ENCODE assay signal across 8 cellular contexts in the genomic region with DNA sequence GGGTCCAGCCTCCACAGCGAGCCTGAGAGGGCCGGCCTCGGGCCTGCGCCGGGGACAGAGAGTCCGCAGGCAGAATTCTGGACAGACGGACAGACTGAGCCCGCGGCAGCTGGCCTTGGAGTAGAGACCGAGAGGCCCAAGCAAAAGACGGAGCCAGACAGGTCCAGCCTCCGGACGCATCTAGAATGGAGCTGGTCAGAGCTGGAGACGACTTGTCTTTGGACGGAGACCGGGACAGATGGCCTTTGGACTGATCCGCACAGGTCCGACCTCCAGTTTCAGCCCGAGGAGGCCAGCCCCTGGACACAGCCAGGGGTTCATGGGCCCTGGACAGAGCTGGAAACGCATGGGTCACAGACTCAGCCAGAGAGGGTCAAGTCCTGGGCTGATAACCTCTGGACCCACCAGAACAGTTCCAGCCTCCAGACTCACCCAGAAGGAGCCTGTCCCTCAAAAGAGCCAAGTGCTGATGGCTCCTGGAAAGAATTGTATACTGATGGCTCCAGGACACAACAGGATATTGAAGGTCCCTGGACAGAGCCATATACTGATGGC. TPM values are rescaled to one million over a fixed set of nuclear protein-coding genes. Genes with fewer than 3 reads are reported as not detected.
DNase-seq lines count a peak whose midpoint lies in the region; ATAC-seq and TF ChIP-seq lines count a peak whose summit lies in the region.

No MANE protein-coding gene starts in this region.

- H3K27ac ChIP-seq in adrenal gland: peak overlapping the region; percentile 92 to 97 (median 95)
- H3K27ac ChIP-seq in suprapubic skin: peak overlapping the region; percentile 97

- POLR2A ChIA-PET in AG04449 (lab: Yijun Ruan, JAX): interaction anchor here (1.5 to 1.9 kb wide), 4 partner anchors 27 to 81 kb away, joined by 7 to 10 read pairs (median 8); a partner anchor contains a TSS

- CTCF ChIA-PET in AG04449 (lab: Yijun Ruan, JAX): interaction anchor here (1.5 kb wide), 1 partner anchor 54 kb away, joined by 6 read pairs; no protein-coding TSS in a partner anchor

- DNase-seq in AG04449 (ENCODE audit: low read depth, low spot score): no peak
- DNase-seq in HFF-Myc (ENCODE audit: extremely low read depth, low read depth): no peak
- DNase-seq in adrenal gland: peak in 6 of 7 donors; percentile 53 to 80 (median 66)
- no peak for DNase-seq in kidney epithelial cell (ENCODE audit: low read depth)
- peak; percentile 83 to 85 for DNase-seq in suprapubic skin (ENCODE audit: low spot score in 2 of 2)
- DNase-seq in GOT3 (lab: John Stamatoyannopoulos, UW): no peak

- H3K36me3 ChIP-seq in adrenal gland (replicated peaks in 1 of 2): peaks cover 0 to 4% of the 10 kb centered on the region in 2 donors
- H3K36me3 ChIP-seq in kidney epithelial cell (ENCODE audit: control insufficient read depth, insufficient read depth, low read length): no peaks in the 10 kb centered on the region
- H3K36me3 ChIP-seq in suprapubic skin: peaks cover 4% of the 10 kb centered on the region

- ATAC-seq in HG03342 (IDR thresholded peaks at IDR 0.05; ENCODE audit: unreplicated experiment): no peak
- ATAC-seq in GM21737 (IDR thresholded peaks at IDR 0.05; ENCODE audit: unreplicated experiment): no peak

- H3K4me1 ChIP-seq in adrenal gland (replicated peaks in 1 of 2): peaks cover 58 to 60% of the 10 kb centered on the region in 2 donors
- peaks cover 51% of the 10 kb centered on the region for H3K4me1 ChIP-seq in suprapubic skin

- TF ChIP-seq CTCF in AG04449 (IDR thresholded peaks at IDR 0.05; ENCODE audit: insufficient read depth, low read length, missing control alignments) (no peak), HFF-Myc (IDR thresholded peaks at IDR 0.05; ENCODE audit: low read depth, low read length, missing control alignments) (no peak), adrenal gland (IDR thresholded peaks at IDR 0.05) (no peak), kidney epithelial cell (IDR thresholded peaks at IDR 0.05; ENCODE audit: insufficient read depth, low read length, poor library complexity, severe bottlenecking) (no peak), suprapubic skin (IDR thresholded peaks at IDR 0.05) (no peak)

- TF ChIP-seq EP300 in suprapubic skin (IDR thresholded peaks at IDR 0.05): no peak

- H3K4me3 ChIP-seq in AG04449 (ENCODE audit: low read depth, low read length) (peak overlapping the region; percentile 77), HFF-Myc (replicated peaks; ENCODE audit: low read depth, low read length) (peak overlapping the region; percentile 69), adrenal gland (peak overlapping the region; percentile 7 to 72 (median 40)), kidney epithelial cell (ENCODE audit: low read depth, low read length) (peak overlapping the region; percentile 61), suprapubic skin (peak overlapping the region; percentile 90)

- intact Hi-C loops in adrenal gland (cut with DNase I): no loop called here

- H3K27me3 ChIP-seq in adrenal gland (no peaks in the 10 kb centered on the region), kidney epithelial cell (ENCODE audit: control insufficient read depth, insufficient read depth, low read length) (no peaks in the 10 kb centered on the region), suprapubic skin (no peaks in the 10 kb centered on the region)

- 0 to 3% (median 1%) methylated on average over 8 to 20 of the region's 20 CpGs for WGBS in adrenal gland, 4 donors
- WGBS in suprapubic skin: 0% methylated on average over 3 of the region's 20 CpGs

- no peaks in the 10 kb centered on the region for H3K9me3 ChIP-seq in adrenal gland (replicated peaks in 1 of 3)
- no peaks in the 10 kb centered on the region for H3K9me3 ChIP-seq in suprapubic skin

- peak in 1 of 2 donors; percentile 48 for TF ChIP-seq POLR2A in adrenal gland (IDR thresholded peaks at IDR 0.05)
- no peak for TF ChIP-seq POLR2A in suprapubic skin (IDR thresholded peaks at IDR 0.05)

RNA-seq across cellular contexts. Expression of a gene that starts 0.5 kb away (rescaled TPM):
- total RNA-seq in adrenal gland (10 to 100 TPM; 14.9 to 36.1 (median 22.5) TPM), kidney epithelial cell (25.8 and 40.2 TPM in 2 replicates), suprapubic skin (10 to 100 TPM; 52.9 to 93.8 (median 70.9) TPM)
- 10 to 100 TPM in 2 of 3 donors, 1 to 10 TPM in 1; 7.8 to 27.6 (median 24.9) TPM for polyA plus RNA-seq in adrenal gland

RNA-seq across cellular contexts. Expression of a gene that starts 0.7 kb away (rescaled TPM):
- total RNA-seq in adrenal gland: 10 to 100 TPM; 21.6 to 80.4 (median 51.9) TPM
- polyA plus RNA-seq in adrenal gland: 10 to 100 TPM; 13.7 to 69.3 (median 36.9) TPM
- total RNA-seq in kidney epithelial cell: 20.0 and 30.4 TPM in 2 replicates
- total RNA-seq in suprapubic skin: 10 to 100 TPM; 31.2 to 53.8 (median 39.3) TPM

RNA-seq across cellular contexts. Expression of a gene that starts 27.0 kb away (rescaled TPM):
- 10 to 100 TPM in 7 of 8 donors, 1 to 10 TPM in 1; 9.1 to 53.5 (median 31.6) TPM for total RNA-seq in adrenal gland
- polyA plus RNA-seq in adrenal gland: 10 to 100 TPM in 2 of 3 donors, 1 to 10 TPM in 1; 3.2 to 60.6 (median 29.7) TPM
- 12.6 and 20.0 TPM in 2 replicates for total RNA-seq in kidney epithelial cell
- 10 to 100 TPM; 20.5 to 38.2 (median 29.3) TPM for total RNA-seq in suprapubic skin

RNA-seq across cellular contexts. Expression of a gene that starts 32.9 kb away (rescaled TPM):
- total RNA-seq in adrenal gland: 10 to 100 TPM in 5 of 8 donors, 1 to 10 TPM in 3; 5.9 to 17.5 (median 12.2) TPM
- polyA plus RNA-seq in adrenal gland: 10 to 100 TPM in 2 of 3 donors, 1 to 10 TPM in 1; 7.9 to 28.0 (median 18.6) TPM
- 7.2 and 8.8 TPM in 2 replicates for total RNA-seq in kidney epithelial cell
- 1 to 10 TPM; 3.8 to 9.9 (median 5.4) TPM for total RNA-seq in suprapubic skin

RNA-seq across cellular contexts. Expression of a gene that starts 33.6 kb away (rescaled TPM):
- 10 to 100 TPM; 18.5 to 91.3 (median 57.3) TPM for total RNA-seq in adrenal gland
- 100 to 1,000 TPM in 2 of 3 donors, 10 to 100 TPM in 1; 92.1 to 176 (median 164) TPM for polyA plus RNA-seq in adrenal gland
- total RNA-seq in kidney epithelial cell: 84.4 and 110 TPM in 2 replicates
- total RNA-seq in suprapubic skin: 10 to 100 TPM; 49.6 to 52.2 (median 51.0) TPM

Comparison
In these comparisons a context has a peak if more than half of its experiments do, and no peak if none do; other contexts are left out.
1. DNase-seq: peak in adrenal gland (6 of 7) and suprapubic skin (2 of 2); none in AG04449 (single experiment), HFF-Myc (single experiment), kidney epithelial cell (single experiment) and GOT3 (single experiment).
2. Peak in every context shown above with its lines, with median percentiles within 50 percentile points of each other: H3K4me3 ChIP-seq.